ENCODE assay signal across 11 cellular contexts in genomic region chr11:76787911-76788596, GRCh38. TPM values are rescaled to one million over a fixed set of nuclear protein-coding genes. Genes with fewer than 3 reads are reported as not detected.
A peak's percentile ranks its signal among the peaks of the same experiment; 100 is the strongest.
DNase-seq lines count a peak whose midpoint lies in the region; ATAC-seq, FAIRE-seq and TF ChIP-seq lines count a peak whose summit lies in the region.
"Had no signal": no experiment of that assay in that cellular context is flagged by ENCODE, and none has a peak within 500 bp of the region (broad histone marks: within the 10 kb centered on the region; RNA-seq: fewer than 3 reads in every experiment).

No MANE protein-coding gene starts in this region.

- in situ Hi-C loops in transverse colon (cut with MboI; ENCODE audit: low pct_ligation_motif_present in 1 of 4, low pct_unique_long_range_greater_than_20kb in 1 of 4, low sequenced_read_pairs in 3 of 4): no loop called here

- CTCF ChIA-PET in naive thymus-derived CD4-positive, alpha-beta T cell (lab: Charles Lee): interaction anchor here (0.9 kb wide), 1 partner anchor 10 kb away, joined by 3 read pairs; no protein-coding TSS in a partner anchor

- TF ChIP-seq CTCF in bronchial epithelial cell (IDR thresholded peaks at IDR 0.05; ENCODE audit: insufficient read depth, low read length, severe bottlenecking): no peak
- TF ChIP-seq CTCF in transverse colon (IDR thresholded peaks at IDR 0.05): no peak

- peaks cover 0 to 1% (median 0%) of the 10 kb centered on the region in 5 donors for H3K36me3 Mint-ChIP-seq in naive thymus-derived CD4-positive, alpha-beta T cell

- WGBS in transverse colon (ENCODE audit: low coverage in 1 of 2), 2 donors: 73% methylated on average over 12 of the region's 12 CpGs; no CpG with 5 or more reads in 1 of the 2 donors

- intact Hi-C loops in transverse colon (cut with DNase I; ENCODE audit: low total_unique reads): no loop called here
- intact Hi-C loops in naive thymus-derived CD4-positive, alpha-beta T cell (cut with micrococcal nuclease): loop anchor here in 1 of 2 donors (10.0 kb wide), 1 partner anchor 343 kb away; the partner anchor contains the start of gene EMSY

- H3K27ac Mint-ChIP-seq in naive thymus-derived CD4-positive, alpha-beta T cell: no peak overlapping the region
- H3K27ac Mint-ChIP-seq: activated T-helper 17 cell treated with anti-CD3 and anti-CD28 coated beads, Interleukin-2, amount 50 U/mL, for 72 hours; T-helper 1 cell treated with Interleukin-12 subunit alpha and Interleukin-12 subunit beta and Interleukin-4 antibody, amounts not matched to agents 30 μg/mL and 1 μg/mL, for 36 hours had no signal

- H3K9me3 Mint-ChIP-seq in naive thymus-derived CD4-positive, alpha-beta T cell: peaks cover 0 to 2% (median 0%) of the 10 kb centered on the region in 11 donors
- H3K9me3 Mint-ChIP-seq: activated T-helper 17 cell treated with anti-CD3 and anti-CD28 coated beads, Interleukin-2, amount 50 U/mL, for 72 hours; T-helper 1 cell treated with Interleukin-12 subunit alpha and Interleukin-12 subunit beta and Interleukin-4 antibody, amounts not matched to agents 30 μg/mL and 1 μg/mL, for 36 hours had no signal

- H3K27me3 Mint-ChIP-seq in naive thymus-derived CD4-positive, alpha-beta T cell: peaks cover 24 to 29% (median 29%) of the 10 kb centered on the region in 5 donors

- H3K4me3 ChIP-seq in bronchial epithelial cell (ENCODE audit: low read depth, low read length) (no peak overlapping the region), transverse colon (no peak overlapping the region)
- H3K4me3 ChIP-seq in naive thymus-derived CD4-positive, alpha-beta T cell (ENCODE audit: low read length): no peak overlapping the region

- H3K36me3 ChIP-seq in bronchial epithelial cell (ENCODE audit: control insufficient read depth, insufficient read depth, low read length): peaks cover 2% of the 10 kb centered on the region
- H3K36me3 ChIP-seq in transverse colon: no peaks in the 10 kb centered on the region
- H3K36me3 ChIP-seq in naive thymus-derived CD4-positive, alpha-beta T cell (ENCODE audit: control insufficient read depth in 2 of 3, insufficient read depth in 3 of 3, low read length in 3 of 3): no peaks in the 10 kb centered on the region

- H3K4me3 Mint-ChIP-seq in naive thymus-derived CD4-positive, alpha-beta T cell: no peak overlapping the region
- H3K4me3 Mint-ChIP-seq: activated T-helper 17 cell treated with anti-CD3 and anti-CD28 coated beads, Interleukin-2, amount 50 U/mL, for 72 hours; T-helper 1 cell treated with Interleukin-12 subunit alpha and Interleukin-12 subunit beta and Interleukin-4 antibody, amounts not matched to agents 30 μg/mL and 1 μg/mL, for 36 hours had no signal

- no peaks in the 10 kb centered on the region for H3K9me3 ChIP-seq in transverse colon
- no peaks in the 10 kb centered on the region for H3K9me3 ChIP-seq in naive thymus-derived CD4-positive, alpha-beta T cell (ENCODE audit: control insufficient read depth in 2 of 3, low read length in 3 of 3)

- no peak for FAIRE-seq in bronchial epithelial cell (lab: Jason Lieb, UNC)

- H3K27ac ChIP-seq in layer of hippocampus (ENCODE audit: low read depth, low read length) (peak overlapping the region; percentile 19), transverse colon (peak overlapping the region; percentile 77 to 95 (median 80))
- H3K27ac ChIP-seq in naive thymus-derived CD4-positive, alpha-beta T cell (ENCODE audit: low read depth, low read length): no peak overlapping the region

- no peaks in the 10 kb centered on the region for H3K27me3 ChIP-seq in bronchial epithelial cell (ENCODE audit: control insufficient read depth, insufficient read depth, low read length)
- no peaks in the 10 kb centered on the region for H3K27me3 ChIP-seq in layer of hippocampus (ENCODE audit: control insufficient read depth, insufficient read depth, low read length)
- H3K27me3 ChIP-seq in transverse colon: peaks cover 6% of the 10 kb centered on the region
- peaks cover 0 to 8% of the 10 kb centered on the region in 2 donors for H3K27me3 ChIP-seq in naive thymus-derived CD4-positive, alpha-beta T cell (ENCODE audit: control insufficient read depth in 2 of 2, insufficient read depth in 2 of 2, low read length in 2 of 2)

- DNase-seq in NCI-H2196 (lab: John Stamatoyannopoulos, UW; ENCODE audit: unreplicated experiment): peak; percentile 63
- DNase-seq in NCI-H2196 treated with DMSO at 0.1 percent for 48 hours (lab: John Stamatoyannopoulos, UW; ENCODE audit: unreplicated experiment): no peak
- peak; percentile 77 for DNase-seq in bronchial epithelial cell (ENCODE audit: low read depth)
- DNase-seq in transverse colon: peak; percentile 26
- DNase-seq in amygdala (lab: John Stamatoyannopoulos, UW): no peak
- no peak for DNase-seq in naive thymus-derived CD4-positive, alpha-beta T cell
- DNase-seq: NCI-H2171 had no signal

- POLR2A ChIA-PET in naive thymus-derived CD4-positive, alpha-beta T cell (lab: Charles Lee): no interaction called here

- H3K4me1 Mint-ChIP-seq in naive thymus-derived CD4-positive, alpha-beta T cell: peaks cover 0 to 6% (median 0%) of the 10 kb centered on the region in 7 donors

- TF ChIP-seq EP300 in transverse colon (IDR thresholded peaks at IDR 0.05; ENCODE audit: low read depth): no peak

- TF ChIP-seq POLR2A in transverse colon (IDR thresholded peaks at IDR 0.05): no peak

- no peak for ATAC-seq in GM21447 (IDR thresholded peaks at IDR 0.05; ENCODE audit: unreplicated experiment)
- ATAC-seq in naive thymus-derived CD4-positive, alpha-beta T cell: no peak
- ATAC-seq: activated T-helper 17 cell treated with anti-CD3 and anti-CD28 coated beads, Interleukin-2, amount 50 U/mL, for 72 hours had no signal

- peaks cover 2 to 60% (median 48%) of the 10 kb centered on the region in 4 donors for H3K4me1 ChIP-seq in transverse colon
- H3K4me1 ChIP-seq in naive thymus-derived CD4-positive, alpha-beta T cell (ENCODE audit: control insufficient read depth in 2 of 2, insufficient read depth in 2 of 2, low read length in 2 of 2): no peaks in the 10 kb centered on the region

RNA-seq across cellular contexts. Expression of gene TSKU, which starts 4.9 kb away (rescaled TPM):
- 8.2 and 11.1 TPM in 2 replicates for total RNA-seq in bronchial epithelial cell
- total RNA-seq in transverse colon: 10 to 100 TPM; 32.0 to 80.7 (median 63.4) TPM
- 1 to 10 TPM in 1 of 5 experiments, under 1 TPM in 1, not detected in 3; 0.13 to 1.5 TPM for total RNA-seq in naive thymus-derived CD4-positive, alpha-beta T cell
- not detected for polyA plus RNA-seq in naive thymus-derived CD4-positive, alpha-beta T cell

Comparison
In these comparisons a context has a peak if more than half of its experiments do, and no peak if none do; other contexts are left out.
1. DNase-seq: peak in NCI-H2196 (single experiment), bronchial epithelial cell (single experiment) and transverse colon (single experiment); none in NCI-H2196 treated with DMSO at 0.1 percent for 48 hours (single experiment), amygdala (0 of 56) and naive thymus-derived CD4-positive, alpha-beta T cell (0 of 9).